In the genomic region with DNA sequence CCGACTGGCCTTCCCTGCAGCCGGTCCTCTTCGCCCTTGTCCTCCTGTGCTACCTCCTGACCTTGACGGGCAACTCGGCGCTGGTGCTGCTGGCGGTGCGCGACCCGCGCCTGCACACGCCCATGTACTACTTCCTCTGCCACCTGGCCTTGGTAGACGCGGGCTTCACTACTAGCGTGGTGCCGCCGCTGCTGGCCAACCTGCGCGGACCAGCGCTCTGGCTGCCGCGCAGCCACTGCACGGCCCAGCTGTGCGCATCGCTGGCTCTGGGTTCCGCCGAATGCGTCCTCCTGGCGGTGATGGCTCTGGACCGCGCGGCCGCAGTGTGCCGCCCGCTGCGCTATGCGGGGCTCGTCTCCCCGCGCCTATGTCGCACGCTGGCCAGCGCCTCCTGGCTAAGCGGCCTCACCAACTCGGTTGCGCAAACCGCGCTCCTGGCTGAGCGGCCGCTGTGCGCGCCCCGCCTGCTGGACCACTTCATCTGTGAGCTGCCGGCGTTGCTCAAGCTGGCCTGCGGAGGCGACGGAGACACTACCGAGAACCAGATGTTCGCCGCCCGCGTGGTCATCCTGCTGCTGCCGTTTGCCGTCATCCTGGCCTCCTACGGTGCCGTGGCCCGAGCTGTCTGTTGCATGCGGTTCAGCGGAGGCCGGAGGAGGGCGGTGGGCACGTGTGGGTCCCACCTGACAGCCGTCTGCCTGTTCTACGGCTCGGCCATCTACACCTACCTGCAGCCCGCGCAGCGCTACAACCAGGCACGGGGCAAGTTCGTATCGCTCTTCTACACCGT, we compare ENCODE assay signal across 8 cellular contexts. TPM values are rescaled to one million over a fixed set of nuclear protein-coding genes. Genes with fewer than 3 reads are reported as not detected.
DNase-seq lines count a peak whose midpoint lies in the region; ATAC-seq, FAIRE-seq and TF ChIP-seq lines count a peak whose summit lies in the region.

No MANE protein-coding gene starts in this region.

- H3K4me3 Mint-ChIP-seq in type B pancreatic cell (peak overlapping the region; percentile 79), Caco-2 (ENCODE audit: unreplicated experiment) (no peak overlapping the region)

- BruUV-seq in endothelial cell of umbilical vein (replicated peaks; lab: Mats Ljungman, UMichigan): no TSS peak
- no TSS peak for BruUV-seq in Caco-2 (replicated peaks; lab: Mats Ljungman, UMichigan)

- H3K9me3 ChIP-seq in endothelial cell of umbilical vein (replicated peaks; ENCODE audit: control insufficient read depth, insufficient read depth, low read length) (no peaks in the 10 kb centered on the region), Caco-2 (no peaks in the 10 kb centered on the region)

- no peaks in the 10 kb centered on the region for H4K20me1 ChIP-seq in endothelial cell of umbilical vein (replicated peaks; ENCODE audit: control insufficient read depth, extremely low read depth, insufficient read depth, low read length)

- H3K9ac ChIP-seq in endothelial cell of umbilical vein (replicated peaks; ENCODE audit: extremely low read depth, insufficient read depth, low read length): no peak overlapping the region

- H3K27ac Mint-ChIP-seq in type B pancreatic cell (no peak overlapping the region), Caco-2 (ENCODE audit: unreplicated experiment) (no peak overlapping the region)

- peak; percentile 37 for ATAC-seq in GM21786 (IDR thresholded peaks at IDR 0.05; ENCODE audit: unreplicated experiment)

- H3K27ac ChIP-seq in VCaP: peak overlapping the region; percentile 4; the same call in 1 of the 2 replicates
- H3K27ac ChIP-seq in endothelial cell of umbilical vein (ENCODE audit: insufficient read depth, low read depth, low read length): no peak overlapping the region

- dilution Hi-C loops in endothelial cell of umbilical vein (cut with MboI; ENCODE audit: extremely low pct_ligation_motif_present, low sequenced_read_pairs): no loop called here

- FAIRE-seq in endothelial cell of umbilical vein (lab: Jason Lieb, UNC): no peak
- FAIRE-seq in D721Med (lab: Jason Lieb, UNC): no peak

- TF ChIP-seq CTCF in VCaP (conservative IDR thresholded peaks at IDR 0.05) (peak; percentile 49), endothelial cell of umbilical vein (IDR thresholded peaks at IDR 0.05; ENCODE audit: extremely low read depth in 1 of 2, insufficient read depth in 1 of 2, low read depth in 1 of 2, low read length in 2 of 2) (peak in 1 of 2 donors; percentile 6), type B pancreatic cell (conservative IDR thresholded peaks at IDR 0.05) (peak; percentile 47), Caco-2 (IDR thresholded peaks at IDR 0.05; ENCODE audit: insufficient read depth in 1 of 2, low read depth in 1 of 2, low read length in 1 of 2, severe bottlenecking in 1 of 2, unreplicated experiment in 1 of 2) (no peak), D721Med (IDR thresholded peaks at IDR 0.05; ENCODE audit: insufficient read depth, missing control alignments) (no peak)

- no peaks in the 10 kb centered on the region for H3K36me3 ChIP-seq in endothelial cell of umbilical vein (ENCODE audit: control insufficient read depth in 2 of 2, extremely low read depth in 1 of 2, insufficient read depth in 2 of 2, low read length in 2 of 2)
- H3K36me3 ChIP-seq in Caco-2 (ENCODE audit: control insufficient read depth, insufficient read depth, low read length): no peaks in the 10 kb centered on the region

- peaks cover 4% of the 10 kb centered on the region for H3K36me3 Mint-ChIP-seq in type B pancreatic cell
- no peaks in the 10 kb centered on the region for H3K36me3 Mint-ChIP-seq in Caco-2 (ENCODE audit: insufficient read depth, unreplicated experiment)

- no peak for TF ChIP-seq POLR2A in endothelial cell of umbilical vein (IDR thresholded peaks at IDR 0.05; ENCODE audit: low read depth, low read length)

- H3K4me1 Mint-ChIP-seq in type B pancreatic cell (ENCODE audit: unreplicated experiment) (no peaks in the 10 kb centered on the region), Caco-2 (ENCODE audit: low read depth, unreplicated experiment) (no peaks in the 10 kb centered on the region)

- intact Hi-C loops in endothelial cell of umbilical vein (cut with micrococcal nuclease): no loop called here
- intact Hi-C loops in Caco-2 (cut with micrococcal nuclease; ENCODE audit: unreplicated experiment): no loop called here

- peak; percentile 4 for DNase-seq in endothelial cell of umbilical vein (ENCODE audit: low read depth, low spot score)
- DNase-seq in mucosa of gallbladder (ENCODE audit: low spot score): peak; percentile 75
- no peak for DNase-seq in type B pancreatic cell (ENCODE audit: extremely low spot score, unreplicated experiment)
- DNase-seq in NAMALWA (ENCODE audit: low spot score): no peak
- DNase-seq in Caco-2: no peak
- DNase-seq in D721Med (ENCODE audit: insufficient read length, low spot score): no peak

- H3K9me3 Mint-ChIP-seq in type B pancreatic cell (no peaks in the 10 kb centered on the region), Caco-2 (ENCODE audit: unreplicated experiment) (peaks cover 19% of the 10 kb centered on the region)

- CTCF ChIA-PET in endothelial cell of umbilical vein (lab: Charles Lee) (interaction anchor here (0.7 kb wide), 1 partner anchor 9 kb away, joined by 3 read pairs; no protein-coding TSS in a partner anchor), Caco-2 (lab: Charles Lee) (no interaction called here)

- H3K9me1 ChIP-seq in endothelial cell of umbilical vein (replicated peaks; ENCODE audit: control insufficient read depth, extremely low read depth, insufficient read depth, low read length): no peaks in the 10 kb centered on the region

- no peak overlapping the region for H3K4me2 ChIP-seq in endothelial cell of umbilical vein (ENCODE audit: insufficient read depth, low read length)

- no peak overlapping the region for H2AFZ ChIP-seq in endothelial cell of umbilical vein (ENCODE audit: low read depth, low read length)

- no peak overlapping the region for H3K4me3 ChIP-seq in endothelial cell of umbilical vein (replicated peaks in 1 of 3; ENCODE audit: insufficient read depth in 1 of 3, low read depth in 1 of 3, low read length in 3 of 3)
- no peak overlapping the region for H3K4me3 ChIP-seq in Caco-2 (ENCODE audit: low read depth, low read length)

- H3K27me3 ChIP-seq in endothelial cell of umbilical vein (ENCODE audit: control insufficient read depth in 2 of 2, insufficient read depth in 2 of 2, low read length in 2 of 2): peaks cover 26 to 36% of the 10 kb centered on the region in 2 experiments
- no peaks in the 10 kb centered on the region for H3K27me3 ChIP-seq in Caco-2 (replicated peaks; ENCODE audit: control insufficient read depth, insufficient read depth, low read length)

- H3K4me1 ChIP-seq in endothelial cell of umbilical vein (ENCODE audit: control insufficient read depth, extremely low read depth, insufficient read depth, low read length): no peaks in the 10 kb centered on the region
- H3K4me1 ChIP-seq in Caco-2: no peaks in the 10 kb centered on the region

- H3K79me2 ChIP-seq in endothelial cell of umbilical vein (ENCODE audit: control insufficient read depth, insufficient read depth, low read length): no peaks in the 10 kb centered on the region

- peaks cover 100% of the 10 kb centered on the region for H3K27me3 Mint-ChIP-seq in type B pancreatic cell
- H3K27me3 Mint-ChIP-seq in Caco-2 (ENCODE audit: insufficient read depth, unreplicated experiment): peaks cover 2% of the 10 kb centered on the region

- POLR2A ChIA-PET in endothelial cell of umbilical vein (lab: Charles Lee) (no interaction called here), Caco-2 (lab: Charles Lee) (no interaction called here)

TF ChIP-seq in endothelial cell of umbilical vein, 7 proteins besides CTCF, POLR2A, EP300 and RAD21:
- TF ChIP-seq FOS (IDR thresholded peaks at IDR 0.05; ENCODE audit: borderline replicate concordance, insufficient read depth, low read length) (no peak), EZH2 (IDR thresholded peaks at IDR 0.05; ENCODE audit: borderline replicate concordance, low read depth, low read length, severe bottlenecking) (peak; percentile 89)

RNA-seq across cellular contexts. Expression of gene UBD, which starts 6.1 kb away (rescaled TPM):
- total RNA-seq in endothelial cell of umbilical vein: 0.31 TPM in 1 of 2 replicates, not detected in the other
- 0.10 and 0.13 TPM in 2 replicates for polyA plus RNA-seq in endothelial cell of umbilical vein
- polyA plus RNA-seq in endothelial cell of umbilical vein (2011; cell fraction: cytosol; rRNA removed): 0.07 and 0.22 TPM in 2 replicates
- polyA plus RNA-seq in endothelial cell of umbilical vein (2011; cell fraction: nucleus; rRNA removed): not detected in 2 replicates
- 2.3 and 2.8 TPM in 2 replicates for polyA plus RNA-seq in endothelial cell of umbilical vein (2012)
- polyA minus RNA-seq in endothelial cell of umbilical vein: not detected in 2 replicates
- polyA minus RNA-seq in endothelial cell of umbilical vein (2011; cell fraction: cytosol; rRNA and poly(A)+ RNA removed): not detected
- polyA minus RNA-seq in endothelial cell of umbilical vein (2011; cell fraction: nucleus; rRNA and poly(A)+ RNA removed): not detected in 2 replicates
- total RNA-seq in mucosa of gallbladder: not detected
- 12.6 and 24.6 TPM in 2 replicates for total RNA-seq in type B pancreatic cell (ENCODE audit: low replicate concordance)
- 4.9 and 8.2 TPM in 2 replicates for total RNA-seq in Caco-2 (2022)

RNA-seq across cellular contexts. Expression of gene OR2H2, which starts 31.5 kb away (rescaled TPM):
- not detected in 2 replicates for total RNA-seq in endothelial cell of umbilical vein
- not detected in 2 replicates for polyA plus RNA-seq in endothelial cell of umbilical vein
- not detected in 2 replicates for polyA plus RNA-seq in endothelial cell of umbilical vein (2011; cell fraction: cytosol; rRNA removed)
- not detected in 2 replicates for polyA plus RNA-seq in endothelial cell of umbilical vein (2011; cell fraction: nucleus; rRNA removed)
- polyA plus RNA-seq in endothelial cell of umbilical vein (2012): not detected in 2 replicates
- polyA minus RNA-seq in endothelial cell of umbilical vein: not detected in 2 replicates
- not detected for polyA minus RNA-seq in endothelial cell of umbilical vein (2011; cell fraction: cytosol; rRNA and poly(A)+ RNA removed)
- not detected in 2 replicates for polyA minus RNA-seq in endothelial cell of umbilical vein (2011; cell fraction: nucleus; rRNA and poly(A)+ RNA removed)
- not detected for total RNA-seq in mucosa of gallbladder
- not detected in 2 replicates for total RNA-seq in type B pancreatic cell (ENCODE audit: low replicate concordance)
- total RNA-seq in Caco-2 (2022): not detected in 2 replicates

Comparison
In these comparisons a context has a peak if more than half of its experiments do, and no peak if none do; other contexts are left out.
1. CTCF ChIP-seq: peak in VCaP (single experiment) and type B pancreatic cell (single experiment); none in Caco-2 (0 of 2) and D721Med (single experiment).
2. DNase-seq: peak in endothelial cell of umbilical vein (single experiment) and mucosa of gallbladder (single experiment); none in type B pancreatic cell (single experiment), NAMALWA (single experiment), Caco-2 (0 of 2) and D721Med (single experiment).